ENCODE assay signal across 8 cellular contexts in genomic region chr3:194769020-194769643, GRCh38.
DNase-seq lines count a peak whose midpoint lies in the region; ATAC-seq and TF ChIP-seq lines count a peak whose summit lies in the region.

No MANE protein-coding gene starts in this region.

- peak; percentile 74 for DNase-seq in 8988T
- peak; percentile 99 for DNase-seq in NCI-H2171 treated with DMSO at 0.1 percent for 48 hours (lab: John Stamatoyannopoulos, UW)
- peak; percentile 22 to 98 (median 85) for DNase-seq in caudate nucleus (lab: John Stamatoyannopoulos, UW)
- peak; percentile 97 for DNase-seq in iris pigment epithelial cell (ENCODE audit: low read depth)
- peak; percentile 76 to 93 for DNase-seq in stimulated activated CD4-positive, alpha-beta T cell treated with anti-CD3 and anti-CD28 coated beads, Interleukin-12 subunit alpha, Interleukin-12 subunit beta, amount 100 ng/mL, for 24 hours (ENCODE audit: low read depth in 2 of 2)

- H3K4me3 ChIP-seq in WI38 (ENCODE audit: low read depth, low read length) = peak overlapping the region; percentile 20; the same call in 1 of the 2 replicates

- no peak for TF ChIP-seq CTCF in WI38 (IDR thresholded peaks at IDR 0.05; ENCODE audit: low read depth, low read length)

- peak; percentile 91 for ATAC-seq in GM18858 (IDR thresholded peaks at IDR 0.05; ENCODE audit: unreplicated experiment)
- peak; percentile 95 for ATAC-seq in HG03066 (IDR thresholded peaks at IDR 0.05; ENCODE audit: low read depth, unreplicated experiment)

- H3K27ac ChIP-seq in caudate nucleus (ENCODE audit: low read depth, low read length) = no peak overlapping the region
